In genomic region chr4:186553717-186554116, GRCh38 we compare ENCODE assay signal across 15 cellular contexts. TPM values are rescaled to one million over a fixed set of nuclear protein-coding genes. Genes with fewer than 3 reads are reported as not detected.
"Had no signal": no experiment of that assay in that cellular context is flagged by ENCODE, and none has a peak within 500 bp of the region (broad histone marks: within the 10 kb centered on the region; RNA-seq: fewer than 3 reads in every experiment).

No MANE protein-coding gene starts in this region.

- H3K4me3 Mint-ChIP-seq: activated naive CD8-positive, alpha-beta T cell; naive thymus-derived CD4-positive, alpha-beta T cell had no signal

- H3K27ac ChIP-seq: heart left ventricle, lower lobe of right lung, prostate gland, upper lobe of left lung had no signal

- DNase-seq: activated CD4-positive, alpha-beta T cell treated with anti-CD3 and anti-CD28 coated beads, Interleukin-2, amount 50 U/mL, for 4 hours; activated gamma-delta T cell; activated T-cell treated with anti-CD3 and anti-CD28 coated beads, Interleukin-2, amount 50 U/mL, for 48 hours; foreskin melanocyte; heart left ventricle; lower lobe of right lung; midbrain; naive thymus-derived CD4-positive, alpha-beta T cell; stimulated activated CD4-positive, alpha-beta T cell treated with anti-CD3 and anti-CD28 coated beads, Interleukin-2, amount 100 ng/mL, for 48 hours; stimulated activated naive CD4-positive, alpha-beta T cell treated with Interleukin-2 at 50 U/mL for 16 hours; upper lobe of left lung had no signal

- H3K36me3 Mint-ChIP-seq: activated naive CD8-positive, alpha-beta T cell had no signal

- H3K36me3 ChIP-seq: heart left ventricle, lower lobe of right lung, prostate gland, upper lobe of left lung had no signal

- ATAC-seq: activated CD4-positive, CD25-positive, alpha-beta regulatory T cell treated with anti-CD3 and anti-CD28 coated beads, Interleukin-2, amount 50 U/mL, for 24 hours; heart left ventricle; naive thymus-derived CD4-positive, alpha-beta T cell had no signal

- H3K27ac Mint-ChIP-seq: activated naive CD8-positive, alpha-beta T cell; naive thymus-derived CD4-positive, alpha-beta T cell had no signal

- H3K4me1 ChIP-seq: lower lobe of right lung, prostate gland had no signal

- H3K4me3 ChIP-seq: prostate gland had no signal

- H3K9me3 ChIP-seq: heart left ventricle, lower lobe of right lung, prostate gland had no signal

RNA-seq across cellular contexts. Expression of gene MTNR1A, which starts 1.6 kb away (rescaled TPM):
- total RNA-seq: endothelial cell of umbilical vein; heart left ventricle; lower lobe of right lung; naive thymus-derived CD4-positive, alpha-beta T cell; upper lobe of left lung had no signal
- polyA plus RNA-seq: endothelial cell of umbilical vein; heart left ventricle; naive thymus-derived CD4-positive, alpha-beta T cell had no signal
